ENCODE assay signal across 1 cellular context in the genomic region with DNA sequence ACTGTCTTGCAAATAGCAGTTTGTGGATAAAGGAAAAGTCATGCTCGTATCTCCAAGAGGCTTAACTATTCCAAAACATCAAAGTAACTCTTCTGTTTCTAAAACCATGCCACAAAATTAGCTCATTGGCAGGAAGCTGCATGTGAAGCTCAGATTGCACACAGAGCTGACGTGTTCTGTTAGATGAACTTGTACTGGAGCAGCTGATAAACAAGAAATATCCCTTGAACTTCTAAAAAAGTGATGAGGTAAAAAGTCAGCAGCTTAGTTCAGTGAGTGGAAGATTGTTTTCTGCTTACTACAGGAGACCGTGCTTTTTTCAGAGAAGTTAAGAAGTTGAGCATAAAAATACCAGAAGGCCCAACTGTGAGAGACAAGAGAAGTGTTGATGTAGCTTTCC.
TF ChIP-seq lines count a peak whose summit lies in the region.

No MANE protein-coding gene starts in this region.

TF ChIP-seq in K562, 482 proteins besides CTCF, POLR2A, EP300 and RAD21 (continued from another document):
- TF ChIP-seq, protein P1, sequence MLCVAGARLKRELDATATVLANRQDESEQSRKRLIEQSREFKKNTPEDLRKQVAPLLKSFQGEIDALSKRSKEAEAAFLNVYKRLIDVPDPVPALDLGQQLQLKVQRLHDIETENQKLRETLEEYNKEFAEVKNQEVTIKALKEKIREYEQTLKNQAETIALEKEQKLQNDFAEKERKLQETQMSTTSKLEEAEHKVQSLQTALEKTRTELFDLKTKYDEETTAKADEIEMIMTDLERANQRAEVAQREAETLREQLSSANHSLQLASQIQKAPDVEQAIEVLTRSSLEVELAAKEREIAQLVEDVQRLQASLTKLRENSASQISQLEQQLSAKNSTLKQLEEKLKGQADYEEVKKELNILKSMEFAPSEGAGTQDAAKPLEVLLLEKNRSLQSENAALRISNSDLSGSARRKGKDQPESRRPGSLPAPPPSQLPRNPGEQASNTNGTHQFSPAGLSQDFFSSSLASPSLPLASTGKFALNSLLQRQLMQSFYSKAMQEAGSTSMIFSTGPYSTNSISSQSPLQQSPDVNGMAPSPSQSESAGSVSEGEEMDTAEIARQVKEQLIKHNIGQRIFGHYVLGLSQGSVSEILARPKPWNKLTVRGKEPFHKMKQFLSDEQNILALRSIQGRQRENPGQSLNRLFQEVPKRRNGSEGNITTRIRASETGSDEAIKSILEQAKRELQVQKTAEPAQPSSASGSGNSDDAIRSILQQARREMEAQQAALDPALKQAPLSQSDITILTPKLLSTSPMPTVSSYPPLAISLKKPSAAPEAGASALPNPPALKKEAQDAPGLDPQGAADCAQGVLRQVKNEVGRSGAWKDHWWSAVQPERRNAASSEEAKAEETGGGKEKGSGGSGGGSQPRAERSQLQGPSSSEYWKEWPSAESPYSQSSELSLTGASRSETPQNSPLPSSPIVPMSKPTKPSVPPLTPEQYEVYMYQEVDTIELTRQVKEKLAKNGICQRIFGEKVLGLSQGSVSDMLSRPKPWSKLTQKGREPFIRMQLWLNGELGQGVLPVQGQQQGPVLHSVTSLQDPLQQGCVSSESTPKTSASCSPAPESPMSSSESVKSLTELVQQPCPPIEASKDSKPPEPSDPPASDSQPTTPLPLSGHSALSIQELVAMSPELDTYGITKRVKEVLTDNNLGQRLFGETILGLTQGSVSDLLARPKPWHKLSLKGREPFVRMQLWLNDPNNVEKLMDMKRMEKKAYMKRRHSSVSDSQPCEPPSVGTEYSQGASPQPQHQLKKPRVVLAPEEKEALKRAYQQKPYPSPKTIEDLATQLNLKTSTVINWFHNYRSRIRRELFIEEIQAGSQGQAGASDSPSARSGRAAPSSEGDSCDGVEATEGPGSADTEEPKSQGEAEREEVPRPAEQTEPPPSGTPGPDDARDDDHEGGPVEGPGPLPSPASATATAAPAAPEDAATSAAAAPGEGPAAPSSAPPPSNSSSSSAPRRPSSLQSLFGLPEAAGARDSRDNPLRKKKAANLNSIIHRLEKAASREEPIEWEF (CRISPR knock-in tag; IDR thresholded peaks at IDR 0.05) = no peak
- TF ChIP-seq ZNF57 (CRISPR knock-in tag; IDR thresholded peaks at IDR 0.05) = no peak
- TF ChIP-seq, protein P2, sequence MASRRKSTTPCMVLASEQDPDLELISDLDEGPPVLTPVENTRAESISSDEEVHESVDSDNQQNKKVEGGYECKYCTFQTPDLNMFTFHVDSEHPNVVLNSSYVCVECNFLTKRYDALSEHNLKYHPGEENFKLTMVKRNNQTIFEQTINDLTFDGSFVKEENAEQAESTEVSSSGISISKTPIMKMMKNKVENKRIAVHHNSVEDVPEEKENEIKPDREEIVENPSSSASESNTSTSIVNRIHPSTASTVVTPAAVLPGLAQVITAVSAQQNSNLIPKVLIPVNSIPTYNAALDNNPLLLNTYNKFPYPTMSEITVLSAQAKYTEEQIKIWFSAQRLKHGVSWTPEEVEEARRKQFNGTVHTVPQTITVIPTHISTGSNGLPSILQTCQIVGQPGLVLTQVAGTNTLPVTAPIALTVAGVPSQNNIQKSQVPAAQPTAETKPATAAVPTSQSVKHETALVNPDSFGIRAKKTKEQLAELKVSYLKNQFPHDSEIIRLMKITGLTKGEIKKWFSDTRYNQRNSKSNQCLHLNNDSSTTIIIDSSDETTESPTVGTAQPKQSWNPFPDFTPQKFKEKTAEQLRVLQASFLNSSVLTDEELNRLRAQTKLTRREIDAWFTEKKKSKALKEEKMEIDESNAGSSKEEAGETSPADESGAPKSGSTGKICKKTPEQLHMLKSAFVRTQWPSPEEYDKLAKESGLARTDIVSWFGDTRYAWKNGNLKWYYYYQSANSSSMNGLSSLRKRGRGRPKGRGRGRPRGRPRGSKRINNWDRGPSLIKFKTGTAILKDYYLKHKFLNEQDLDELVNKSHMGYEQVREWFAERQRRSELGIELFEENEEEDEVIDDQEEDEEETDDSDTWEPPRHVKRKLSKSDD (conservative IDR thresholded peaks at IDR 0.05; ENCODE audit: low read length) = no peak
- TF ChIP-seq, protein P3, sequence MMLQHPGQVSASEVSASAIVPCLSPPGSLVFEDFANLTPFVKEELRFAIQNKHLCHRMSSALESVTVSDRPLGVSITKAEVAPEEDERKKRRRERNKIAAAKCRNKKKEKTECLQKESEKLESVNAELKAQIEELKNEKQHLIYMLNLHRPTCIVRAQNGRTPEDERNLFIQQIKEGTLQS (IDR thresholded peaks at IDR 0.05) = peak; percentile 37; the same call in 1 of the 2 replicates
- TF ChIP-seq, protein P3 (CRISPR knock-in tag; conservative IDR thresholded peaks at IDR 0.05) = no peak
- TF ChIP-seq, protein P4, sequence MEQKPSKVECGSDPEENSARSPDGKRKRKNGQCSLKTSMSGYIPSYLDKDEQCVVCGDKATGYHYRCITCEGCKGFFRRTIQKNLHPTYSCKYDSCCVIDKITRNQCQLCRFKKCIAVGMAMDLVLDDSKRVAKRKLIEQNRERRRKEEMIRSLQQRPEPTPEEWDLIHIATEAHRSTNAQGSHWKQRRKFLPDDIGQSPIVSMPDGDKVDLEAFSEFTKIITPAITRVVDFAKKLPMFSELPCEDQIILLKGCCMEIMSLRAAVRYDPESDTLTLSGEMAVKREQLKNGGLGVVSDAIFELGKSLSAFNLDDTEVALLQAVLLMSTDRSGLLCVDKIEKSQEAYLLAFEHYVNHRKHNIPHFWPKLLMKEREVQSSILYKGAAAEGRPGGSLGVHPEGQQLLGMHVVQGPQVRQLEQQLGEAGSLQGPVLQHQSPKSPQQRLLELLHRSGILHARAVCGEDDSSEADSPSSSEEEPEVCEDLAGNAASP (IDR thresholded peaks at IDR 0.05) = no peak
- TF ChIP-seq, protein P5, sequence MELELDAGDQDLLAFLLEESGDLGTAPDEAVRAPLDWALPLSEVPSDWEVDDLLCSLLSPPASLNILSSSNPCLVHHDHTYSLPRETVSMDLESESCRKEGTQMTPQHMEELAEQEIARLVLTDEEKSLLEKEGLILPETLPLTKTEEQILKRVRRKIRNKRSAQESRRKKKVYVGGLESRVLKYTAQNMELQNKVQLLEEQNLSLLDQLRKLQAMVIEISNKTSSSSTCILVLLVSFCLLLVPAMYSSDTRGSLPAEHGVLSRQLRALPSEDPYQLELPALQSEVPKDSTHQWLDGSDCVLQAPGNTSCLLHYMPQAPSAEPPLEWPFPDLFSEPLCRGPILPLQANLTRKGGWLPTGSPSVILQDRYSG (tag; conservative IDR thresholded peaks at IDR 0.05; ENCODE audit: low read depth) = no peak
- TF ChIP-seq DPF2 (IDR thresholded peaks at IDR 0.05) = 0 out of 2 replicates have a peak, but pooled peaks have one; percentile 18
- TF ChIP-seq CBFA2T2 (conservative IDR thresholded peaks at IDR 0.05) = peak; percentile 37; the same call in 1 of the 2 replicates
- TF ChIP-seq ELF1 (tag; IDR thresholded peaks at IDR 0.05) = no peak
- TF ChIP-seq, protein P6, sequence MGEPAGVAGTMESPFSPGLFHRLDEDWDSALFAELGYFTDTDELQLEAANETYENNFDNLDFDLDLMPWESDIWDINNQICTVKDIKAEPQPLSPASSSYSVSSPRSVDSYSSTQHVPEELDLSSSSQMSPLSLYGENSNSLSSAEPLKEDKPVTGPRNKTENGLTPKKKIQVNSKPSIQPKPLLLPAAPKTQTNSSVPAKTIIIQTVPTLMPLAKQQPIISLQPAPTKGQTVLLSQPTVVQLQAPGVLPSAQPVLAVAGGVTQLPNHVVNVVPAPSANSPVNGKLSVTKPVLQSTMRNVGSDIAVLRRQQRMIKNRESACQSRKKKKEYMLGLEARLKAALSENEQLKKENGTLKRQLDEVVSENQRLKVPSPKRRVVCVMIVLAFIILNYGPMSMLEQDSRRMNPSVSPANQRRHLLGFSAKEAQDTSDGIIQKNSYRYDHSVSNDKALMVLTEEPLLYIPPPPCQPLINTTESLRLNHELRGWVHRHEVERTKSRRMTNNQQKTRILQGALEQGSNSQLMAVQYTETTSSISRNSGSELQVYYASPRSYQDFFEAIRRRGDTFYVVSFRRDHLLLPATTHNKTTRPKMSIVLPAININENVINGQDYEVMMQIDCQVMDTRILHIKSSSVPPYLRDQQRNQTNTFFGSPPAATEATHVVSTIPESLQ (CRISPR knock-in tag; IDR thresholded peaks at IDR 0.05) = no peak
TF ChIP-seq in K562: peak in this region for 11.
